Comparison of ENCODE assay signal across 21 cellular contexts in the genomic region with DNA sequence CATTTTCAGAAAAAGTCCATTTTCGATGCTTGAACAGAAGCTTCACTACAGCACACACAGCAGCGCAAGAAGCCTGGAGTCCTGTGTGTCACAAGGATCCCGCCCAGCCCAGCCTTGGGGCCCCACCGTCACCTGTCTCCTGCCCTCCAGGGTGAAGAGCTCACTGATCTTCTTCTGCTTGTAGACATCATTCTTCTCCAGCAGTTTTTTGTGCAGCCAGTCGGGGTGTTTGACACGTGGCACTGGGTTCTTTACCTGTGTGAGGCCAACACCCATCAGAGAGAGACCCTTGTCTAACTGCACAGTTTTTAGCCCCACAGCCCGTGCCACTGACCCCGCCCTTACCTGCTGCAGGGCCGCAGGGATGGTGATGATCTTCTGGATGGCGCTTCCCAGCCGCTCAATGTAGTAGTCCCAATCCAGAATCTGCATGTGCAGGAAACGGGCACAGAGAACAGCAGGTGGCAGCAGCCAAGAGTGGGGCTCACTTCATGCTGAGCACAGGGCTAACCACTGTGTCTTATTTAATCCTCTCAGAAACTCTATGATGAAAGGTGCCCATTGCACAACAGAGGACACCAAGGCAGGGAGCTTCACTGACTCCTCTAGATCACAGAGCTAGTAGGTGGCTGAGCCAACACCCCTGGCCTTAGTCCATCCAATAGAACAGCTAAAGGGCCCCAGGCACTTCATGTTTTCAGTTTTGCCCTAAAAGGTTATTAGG.
DNase-seq lines count a peak whose midpoint lies in the region; TF ChIP-seq lines count a peak whose summit lies in the region.
"Had no signal": no experiment of that assay in that cellular context is flagged by ENCODE, and none has a peak within 500 bp of the region (broad histone marks: within the 10 kb centered on the region; RNA-seq: fewer than 3 reads in every experiment).

No MANE protein-coding gene starts in this region.

- H3K36me3 Mint-ChIP-seq in activated T-cell treated with anti-CD3 and anti-CD28 coated beads, Interleukin-2, amount 50 U/mL, for 24 hours (ENCODE audit: low read depth): peaks cover 99% of the 10 kb centered on the region

- no peak overlapping the region for H3K4me3 ChIP-seq in neutrophil (ENCODE audit: low read depth in 1 of 2, low read length in 1 of 2)
- H3K4me3 ChIP-seq: transverse colon had no signal

- no peaks in the 10 kb centered on the region for H3K27me3 Mint-ChIP-seq in activated T-cell treated with anti-CD3 and anti-CD28 coated beads, Interleukin-2, amount 50 U/mL, for 24 hours
- H3K27me3 Mint-ChIP-seq: activated naive CD4-positive, alpha-beta T cell treated with anti-CD3 and anti-CD28 coated beads, Interleukin-2, amount 10 ng/mL, durations not matched to agents 7 days and 5 days; natural killer cell treated with Interleukin-12 subunit alpha and Interleukin-12 subunit beta and Interleukin-15 and Interleukin-18, amount 100 ng/mL, for 72 hours had no signal

- H3K4me3 Mint-ChIP-seq in activated T-cell treated with anti-CD3 and anti-CD28 coated beads, Interleukin-2, amount 50 U/mL, for 24 hours: no peak overlapping the region
- H3K4me3 Mint-ChIP-seq: activated naive CD4-positive, alpha-beta T cell treated with anti-CD3 and anti-CD28 coated beads, Interleukin-2, amount 10 ng/mL, durations not matched to agents 7 days and 5 days; immature natural killer cell; natural killer cell treated with Interleukin-12 subunit alpha and Interleukin-12 subunit beta and Interleukin-15 and Interleukin-18, amount 100 ng/mL, for 72 hours had no signal

- 0 out of 2 replicates have a peak, but pooled peaks have one; percentile 7 for TF ChIP-seq CTCF in VCaP (conservative IDR thresholded peaks at IDR 0.05)
- no peak for TF ChIP-seq CTCF in neutrophil (IDR thresholded peaks at IDR 0.05)

- peak overlapping the region; percentile 57 for H3K27ac Mint-ChIP-seq in activated T-cell treated with anti-CD3 and anti-CD28 coated beads, Interleukin-2, amount 50 U/mL, for 24 hours
- H3K27ac Mint-ChIP-seq: activated naive CD4-positive, alpha-beta T cell treated with anti-CD3 and anti-CD28 coated beads, Interleukin-2, amount 10 ng/mL, durations not matched to agents 7 days and 5 days had no signal

- no peaks in the 10 kb centered on the region for H3K9me3 ChIP-seq in neutrophil
- H3K9me3 ChIP-seq: Caco-2, transverse colon had no signal

- peaks cover 33% of the 10 kb centered on the region for H3K36me3 ChIP-seq in neutrophil

- H3K4me1 ChIP-seq in neutrophil (ENCODE audit: control insufficient read depth in 1 of 2, insufficient read depth in 1 of 2, low read depth in 1 of 2, low read length in 1 of 2): peaks cover 42 to 43% of the 10 kb centered on the region in 2 experiments
- H3K4me1 ChIP-seq: Caco-2, transverse colon had no signal

- H3K27me3 ChIP-seq in neutrophil: no peaks in the 10 kb centered on the region
- H3K27me3 ChIP-seq: transverse colon had no signal

- H3K4me1 Mint-ChIP-seq in activated T-cell treated with anti-CD3 and anti-CD28 coated beads, Interleukin-2, amount 50 U/mL, for 24 hours (ENCODE audit: low read depth): peaks cover 23% of the 10 kb centered on the region

- no peak for DNase-seq in activated T-cell treated with anti-CD3 and anti-CD28 coated beads, Interleukin-2, amount 50 U/mL, for 24 hours
- DNase-seq in activated T-cell treated with anti-CD3 and anti-CD28 coated beads for 4 hours (no peak), NCI-H187 treated with DMSO at 0.1 percent for 48 hours (lab: John Stamatoyannopoulos, UW) (no peak), iPS-NIHi7 (ENCODE audit: extremely low spot score) (no peak)
- DNase-seq: activated CD4-positive, alpha-beta T cell treated with anti-CD3 and anti-CD28 coated beads for 4 hours; activated naive CD4-positive, alpha-beta T cell treated with anti-CD3 and anti-CD28 coated beads, Interleukin-2, amount 10 ng/mL, durations not matched to agents 7 days and 5 days; Caco-2; central memory CD4-positive, alpha-beta T cell; erythroblast; foreskin melanocyte; immature natural killer cell; left ventricle myocardium superior; MM.1S; NCI-H1694; NCI-H69; right cardiac atrium; transverse colon had no signal

- H3K27ac ChIP-seq in VCaP: no peak overlapping the region
- peak overlapping the region; percentile 70 for H3K27ac ChIP-seq in neutrophil
- H3K27ac ChIP-seq: parathyroid adenoma, transverse colon had no signal

- no peaks in the 10 kb centered on the region for H3K9me3 Mint-ChIP-seq in activated T-cell treated with anti-CD3 and anti-CD28 coated beads, Interleukin-2, amount 50 U/mL, for 24 hours
- H3K9me3 Mint-ChIP-seq: activated naive CD4-positive, alpha-beta T cell treated with anti-CD3 and anti-CD28 coated beads, Interleukin-2, amount 10 ng/mL, durations not matched to agents 7 days and 5 days; immature natural killer cell; natural killer cell treated with Interleukin-12 subunit alpha and Interleukin-12 subunit beta and Interleukin-15 and Interleukin-18, amount 100 ng/mL, for 72 hours had no signal
